Comparison of ENCODE assay signal across 25 cellular contexts in genomic region chr2:100824842-100825241, GRCh38. TPM values are rescaled to one million over a fixed set of nuclear protein-coding genes. Genes with fewer than 3 reads are reported as not detected.
"Had no signal": no experiment of that assay in that cellular context is flagged by ENCODE, and none has a peak within 500 bp of the region (broad histone marks: within the 10 kb centered on the region; RNA-seq: fewer than 3 reads in every experiment).

No MANE protein-coding gene starts in this region.

- H3K27me3 ChIP-seq: ovary, testis, tibial artery had no signal

- H3K36me3 ChIP-seq: esophagus squamous epithelium, left lung, lower lobe of right lung, ovary, tibial artery had no signal

- H3K4me1 Mint-ChIP-seq: natural killer cell had no signal

- H3K4me1 ChIP-seq: lower lobe of right lung had no signal

- H3K9me3 ChIP-seq: esophagus squamous epithelium, left lung, lower lobe of right lung, ovary, psoas muscle, testis had no signal

- H3K9me3 Mint-ChIP-seq: effector memory CD8-positive, alpha-beta T cell; type B pancreatic cell had no signal

- H3K4me3 Mint-ChIP-seq: effector memory CD8-positive, alpha-beta T cell; natural killer cell; type B pancreatic cell had no signal

- H3K27ac ChIP-seq: esophagus squamous epithelium, left lung, lower lobe of right lung, ovary, psoas muscle, testis, tibial artery had no signal

- H3K27ac Mint-ChIP-seq: effector memory CD8-positive, alpha-beta T cell; natural killer cell; type B pancreatic cell had no signal

- DNase-seq: cerebellar nuclear complex; cortex of kidney; effector memory CD8-positive, alpha-beta T cell; erythroblast; esophagus squamous epithelium; foreskin melanocyte; kidney; left lung; lower lobe of right lung; natural killer cell; occipital lobe; ovary; posterior cingulate gyrus; psoas muscle; stimulated activated CD4-positive, alpha-beta T cell treated with anti-CD3 and anti-CD28 coated beads, Interleukin-12 subunit alpha, Interleukin-12 subunit beta, amount 100 ng/mL, for 4 hours; stimulated activated CD4-positive, alpha-beta T cell treated with anti-CD3 and anti-CD28 coated beads, Interleukin-1b, Interleukin-23, amount 100 ng/mL, for 48 hours; stimulated activated CD4-positive, alpha-beta T cell treated with anti-CD3 and anti-CD28 coated beads, Interleukin-4, amount 100 ng/mL, for 1 hour; stimulated activated CD8-positive, alpha-beta memory T cell treated with anti-CD3 and anti-CD28 coated beads, Interleukin-4, amount 100 ng/mL, for 48 hours; stimulated activated naive CD4-positive, alpha-beta T cell; substantia nigra; testis; tibial artery had no signal

- H3K36me3 Mint-ChIP-seq: natural killer cell, type B pancreatic cell had no signal

- ATAC-seq: effector memory CD8-positive, alpha-beta T cell; left lung; natural killer cell; psoas muscle had no signal

- H3K4me3 ChIP-seq: esophagus squamous epithelium, hepatocyte, left lung, lower lobe of right lung, ovary, psoas muscle, smooth muscle cell, testis, tibial artery had no signal

RNA-seq across cellular contexts. Expression of gene NPAS2, which starts 4.9 kb away (rescaled TPM):
- total RNA-seq: natural killer cell had no signal
